In the genomic region with DNA sequence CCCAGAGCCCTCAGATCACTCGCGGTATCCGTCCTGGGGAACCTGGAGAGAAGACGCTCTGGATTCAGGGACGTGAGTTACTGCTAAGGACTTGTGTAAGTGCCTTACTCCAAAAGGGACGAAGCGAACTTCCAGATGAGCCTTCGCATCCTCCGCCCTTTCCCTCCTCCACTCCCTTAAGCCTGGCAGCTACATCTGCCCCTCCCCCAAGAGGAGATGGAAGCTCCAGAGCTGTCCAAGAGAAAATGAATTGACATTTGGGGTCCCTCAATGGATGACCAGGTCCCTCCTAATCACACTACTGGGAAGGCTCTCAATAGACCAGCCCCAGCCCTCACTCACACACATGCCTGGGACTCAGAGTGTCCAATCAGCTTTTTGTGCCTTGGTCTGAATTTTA, we compare ENCODE assay signal across 32 cellular contexts. TPM values are rescaled to one million over a fixed set of nuclear protein-coding genes. Genes with fewer than 3 reads are reported as not detected.
"Had no signal": no experiment of that assay in that cellular context is flagged by ENCODE, and none has a peak within 500 bp of the region (broad histone marks: within the 10 kb centered on the region; RNA-seq: fewer than 3 reads in every experiment).

No MANE protein-coding gene starts in this region.

- H3K9me2 ChIP-seq: SK-N-SH had no signal

- H3K27me3 Mint-ChIP-seq: activated CD8-positive, alpha-beta T cell treated with anti-CD3 and anti-CD28 coated beads for 36 hours; central memory CD8-positive, alpha-beta T cell had no signal

- DNase-seq: activated CD4-positive, alpha-beta T cell treated with anti-CD3 and anti-CD28 coated beads, Interleukin-2, amount 50 U/mL, for 1 hour; activated naive CD4-positive, alpha-beta T cell treated with anti-CD3 and anti-CD28 coated beads, Interleukin-2, amount 10 ng/mL, durations not matched to agents 7 days and 5 days; activated naive CD8-positive, alpha-beta T cell treated with anti-CD3 and anti-CD28 coated beads, Interleukin-2, amount 10 ng/mL, durations not matched to agents 7 days and 5 days; activated T-cell treated with anti-CD3 and anti-CD28 coated beads, Interleukin-2, amount 50 U/mL, for 1 hour; amygdala; Kasumi-1; KG1; MG63; NCI-H1048; NCI-H1105 treated with DMSO at 0.1 percent for 48 hours; NCI-H1436; NCI-H1694 treated with DMSO at 0.1 percent for 48 hours; NCI-H2029 treated with DMSO at 0.1 percent for 48 hours; NCI-H2107; NCI-H2171; NCI-H510A; NCI-H526; NK-92 treated with Interleukin-12 subunit alpha and Interleukin-12 subunit beta, amount 100 ng/mL, for 24 hours; PC-3; Peyer's patch; RPMI8226; SHP77 treated with DMSO at 0.1 percent for 48 hours; SK-N-SH had no signal

- H3K27me3 ChIP-seq: ascending aorta, cardiac muscle cell, Peyer's patch had no signal

- ATAC-seq: activated CD8-positive, alpha-beta T cell treated with anti-CD3 and anti-CD28 coated beads for 36 hours; PC-3 had no signal

- H3K9me3 ChIP-seq: SK-N-SH had no signal

- H3K27ac ChIP-seq: ascending aorta, cardiac muscle cell, Peyer's patch, SJSA1 had no signal

- H3K27ac Mint-ChIP-seq: activated CD8-positive, alpha-beta T cell treated with anti-CD3 and anti-CD28 coated beads for 36 hours; activated naive CD4-positive, alpha-beta T cell treated with anti-CD3 and anti-CD28 coated beads, Interleukin-2, amount 10 ng/mL, durations not matched to agents 7 days and 5 days; activated naive CD8-positive, alpha-beta T cell treated with anti-CD3 and anti-CD28 coated beads, Interleukin-2, amount 10 ng/mL, durations not matched to agents 7 days and 5 days; activated T-helper 1 cell treated with anti-CD3 and anti-CD28 coated beads, Interleukin-12 subunit alpha, Interleukin-12 subunit beta, Interleukin-2, Interleukin-4 antibody, amounts not matched to agents 30 ng/mL and 10 ng/mL and 1 ng/mL, durations not matched to agents 14 hours and 24 hours and 36 hours; T-helper 1 cell treated with Interleukin-12 subunit alpha and Interleukin-12 subunit beta and Interleukin-4 antibody, amounts not matched to agents 30 μg/mL and 1 μg/mL, for 36 hours; T-helper 2 cell treated with Interferon-gamma antibody and Interleukin-4, amounts not matched to agents 5 μg/mL and 100 μg/mL, for 36 hours had no signal

- H3K4me2 ChIP-seq: SK-N-SH had no signal

- H3K36me3 ChIP-seq: ascending aorta, cardiac muscle cell, MG63, Peyer's patch, SJSA1 had no signal

- H3K4me1 ChIP-seq: ascending aorta, Peyer's patch had no signal

- H3K4me3 Mint-ChIP-seq: activated CD8-positive, alpha-beta T cell treated with anti-CD3 and anti-CD28 coated beads for 36 hours; activated naive CD4-positive, alpha-beta T cell treated with anti-CD3 and anti-CD28 coated beads, Interleukin-2, amount 10 ng/mL, durations not matched to agents 7 days and 5 days; activated naive CD8-positive, alpha-beta T cell treated with anti-CD3 and anti-CD28 coated beads, Interleukin-2, amount 10 ng/mL, durations not matched to agents 7 days and 5 days; activated T-helper 1 cell treated with anti-CD3 and anti-CD28 coated beads, Interleukin-12 subunit alpha, Interleukin-12 subunit beta, Interleukin-2, Interleukin-4 antibody, amounts not matched to agents 30 ng/mL and 10 ng/mL and 1 ng/mL, durations not matched to agents 14 hours and 24 hours and 36 hours; central memory CD8-positive, alpha-beta T cell; T-helper 1 cell treated with Interleukin-12 subunit alpha and Interleukin-12 subunit beta and Interleukin-4 antibody, amounts not matched to agents 30 μg/mL and 1 μg/mL, for 36 hours; T-helper 2 cell treated with Interferon-gamma antibody and Interleukin-4, amounts not matched to agents 5 μg/mL and 100 μg/mL, for 36 hours had no signal

- H3K4me3 ChIP-seq: ascending aorta, cardiac muscle cell, MG63, Peyer's patch, SJSA1 had no signal

RNA-seq across cellular contexts. Expression of a gene that starts 31.3 kb away (rescaled TPM):
- total RNA-seq: PC-3, SJSA1 had no signal

RNA-seq across cellular contexts. Expression of a gene that starts 53.6 kb away (rescaled TPM):
- total RNA-seq: activated CD8-positive, alpha-beta T cell treated with anti-CD3 and anti-CD28 coated beads for 36 hours; activated naive CD8-positive, alpha-beta T cell treated with anti-CD3 and anti-CD28 coated beads, Interleukin-2, amount 10 ng/mL, durations not matched to agents 7 days and 5 days; activated T-helper 1 cell treated with anti-CD3 and anti-CD28 coated beads, Interleukin-12 subunit alpha, Interleukin-12 subunit beta, Interleukin-2, Interleukin-4 antibody, amounts not matched to agents 30 ng/mL and 10 ng/mL and 1 ng/mL, durations not matched to agents 14 hours and 24 hours and 36 hours; PC-3; Peyer's patch; SJSA1 had no signal
- polyA plus RNA-seq: adipose tissue, SK-N-SH had no signal
